Comparison of ENCODE assay signal across 12 cellular contexts in the genomic region with DNA sequence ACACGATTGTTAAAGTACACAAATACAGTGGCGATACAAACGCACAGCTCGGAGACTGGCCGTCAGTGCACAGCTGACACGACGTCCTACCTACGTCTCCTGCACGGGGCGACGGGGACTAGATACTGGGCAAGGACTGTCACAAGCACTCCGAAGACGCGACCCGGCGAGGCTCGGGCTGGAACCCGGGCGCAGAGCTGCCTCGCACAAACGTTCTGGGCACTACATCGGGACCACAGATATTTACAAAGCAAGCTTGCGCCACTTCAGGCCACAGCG. TPM values are rescaled to one million over a fixed set of nuclear protein-coding genes. Genes with fewer than 3 reads are reported as not detected.
DNase-seq lines count a peak whose midpoint lies in the region; ATAC-seq, FAIRE-seq and TF ChIP-seq lines count a peak whose summit lies in the region.
"Had no signal": no experiment of that assay in that cellular context is flagged by ENCODE, and none has a peak within 500 bp of the region (broad histone marks: within the 10 kb centered on the region; RNA-seq: fewer than 3 reads in every experiment).

No MANE protein-coding gene starts in this region.

- H3K27me3 ChIP-seq in ACC112 (ENCODE audit: insufficient read depth, low read length) (no peaks in the 10 kb centered on the region), esophagus (ENCODE audit: control insufficient read depth in 1 of 2, insufficient read depth in 2 of 2, low read length in 2 of 2) (no peaks in the 10 kb centered on the region), pancreas (no peaks in the 10 kb centered on the region)

- H3K4me3 ChIP-seq in ACC112 (ENCODE audit: low read depth, low read length), result no peak overlapping the region
- H3K4me3 ChIP-seq in LNCaP clone FGC (ENCODE audit: low read depth, low read length), result no peak overlapping the region
- H3K4me3 ChIP-seq in esophagus (ENCODE audit: low read depth in 1 of 2, low read length in 2 of 2), result no peak overlapping the region
- H3K4me3 ChIP-seq in pancreas, result no peak overlapping the region

- in situ Hi-C loops in ACHN (cut with HindIII; ENCODE audit: low pct_ligation_motif_present, low pct_unique_long_range_greater_than_20kb, low sequenced_read_pairs), result no loop called here

- H3K27ac ChIP-seq in ACC112 (ENCODE audit: low read depth, low read length) (peak overlapping the region; percentile 64; the same call in 1 of the 2 replicates), esophagus (ENCODE audit: low read depth in 2 of 2, low read length in 1 of 2) (peak overlapping the region; percentile 48 to 81), pancreas (peak overlapping the region in 3 of 4 donors; percentile 33 to 60 (median 58))

- ATAC-seq in pancreas (peak in 1 of 4 donors; percentile 0), HG03025 (IDR thresholded peaks at IDR 0.05; ENCODE audit: low FRiP score, unreplicated experiment) (no peak)

- H3K4me1 ChIP-seq in ACC112 (ENCODE audit: control insufficient read depth, insufficient read depth, low read length, unreplicated experiment) (peaks cover 75% of the 10 kb centered on the region), esophagus (ENCODE audit: control insufficient read depth in 2 of 2, insufficient read depth in 2 of 2, low read length in 1 of 2) (peaks cover 29 to 61% of the 10 kb centered on the region in 2 donors), pancreas (peaks cover 8 to 24% (median 23%) of the 10 kb centered on the region in 3 donors)

- TF ChIP-seq CTCF in LNCaP clone FGC (IDR thresholded peaks at IDR 0.05; ENCODE audit: control insufficient read depth, extremely low read depth, insufficient read depth) (no peak), pancreas (IDR thresholded peaks at IDR 0.05) (no peak)

- intact Hi-C loops in pancreas (cut with DNase I), result no loop called here

- peaks cover 17% of the 10 kb centered on the region for H3K79me2 ChIP-seq in ACC112 (ENCODE audit: control insufficient read depth, insufficient read depth, low read length, unreplicated experiment)

- WGBS in esophagus, 2 donors, result 67 to 69% methylated on average over 24 of the region's 24 CpGs
- WGBS in pancreas, 2 donors, result 35 to 53% methylated on average over 24 of the region's 24 CpGs

- no peak for FAIRE-seq in pancreas (lab: Jason Lieb, UNC)

- H3K36me3 ChIP-seq in ACC112 (ENCODE audit: insufficient read depth, low read length) (peaks cover 41% of the 10 kb centered on the region), esophagus (ENCODE audit: control insufficient read depth in 2 of 2, insufficient read depth in 2 of 2, low read length in 1 of 2) (peaks cover 7 to 56% of the 10 kb centered on the region in 2 donors), pancreas (peaks cover 4 to 50% (median 38%) of the 10 kb centered on the region in 3 donors)

- H2AFZ ChIP-seq in ACC112 (ENCODE audit: low read length, unreplicated experiment), result no peak overlapping the region

- H3K9me3 ChIP-seq in esophagus (ENCODE audit: control insufficient read depth in 2 of 2, insufficient read depth in 1 of 2, low read depth in 1 of 2, low read length in 1 of 2) (no peaks in the 10 kb centered on the region), pancreas (no peaks in the 10 kb centered on the region)

- peak; percentile 73 for DNase-seq in LNCaP clone FGC (ENCODE audit: low read depth)
- DNase-seq in pancreas, result peak in 1 of 6 donors; percentile 51
- DNase-seq in ACHN, result no peak
- DNase-seq in NCI-H128 (lab: John Stamatoyannopoulos, UW; ENCODE audit: unreplicated experiment), result no peak
- no peak for DNase-seq in KG1 (lab: John Stamatoyannopoulos, UW)
- DNase-seq: mesendoderm; NCI-H345; stimulated activated CD4-positive, alpha-beta T cell treated with anti-CD3 and anti-CD28 coated beads, Interleukin-4, amount 100 ng/mL, for 4 hours; T-helper 1 cell had no signal

RNA-seq across cellular contexts. Expression of gene SLC16A3, which starts 13.8 kb away (rescaled TPM):
- polyA plus RNA-seq in esophagus (10 to 100 TPM; 17.5 to 41.0 TPM), pancreas (1 to 10 TPM; 3.5 TPM)
- 10 to 100 TPM in 2 of 6 donors, 1 to 10 TPM in 4; 1.2 to 22.8 (median 4.2) TPM for total RNA-seq in pancreas

RNA-seq across cellular contexts. Expression of gene CCDC57, which starts 30.0 kb away (rescaled TPM):
- polyA plus RNA-seq in esophagus, result 10 to 100 TPM; 16.3 to 33.7 TPM
- 10 to 100 TPM; 19.6 to 31.8 (median 22.9) TPM for total RNA-seq in pancreas
- 100 to 1,000 TPM; 135 to 176 TPM for polyA plus RNA-seq in pancreas

RNA-seq across cellular contexts. Expression of gene CSNK1D, which starts 30.9 kb away (rescaled TPM):
- 10 to 100 TPM; 63.7 to 79.6 TPM for polyA plus RNA-seq in esophagus
- total RNA-seq in pancreas, result 10 to 100 TPM; 47.1 to 81.6 (median 62.5) TPM
- polyA plus RNA-seq in pancreas, result 100 to 1,000 TPM; 101 to 107 TPM

Comparison
In these comparisons a context has a peak if more than half of its experiments do, and no peak if none do; other contexts are left out.
1. RNA of gene SLC16A3, which starts 13.8 kb away (polyA plus RNA-seq): 17.5 to 41.0 TPM in esophagus; 3.5 TPM in pancreas; every median in the first group is over 4 times any median in the second.
2. Peak in every context shown above with its lines, with median percentiles within 50 percentile points of each other: H3K27ac ChIP-seq.